Comparison of ENCODE assay signal across 9 cellular contexts in the genomic region with DNA sequence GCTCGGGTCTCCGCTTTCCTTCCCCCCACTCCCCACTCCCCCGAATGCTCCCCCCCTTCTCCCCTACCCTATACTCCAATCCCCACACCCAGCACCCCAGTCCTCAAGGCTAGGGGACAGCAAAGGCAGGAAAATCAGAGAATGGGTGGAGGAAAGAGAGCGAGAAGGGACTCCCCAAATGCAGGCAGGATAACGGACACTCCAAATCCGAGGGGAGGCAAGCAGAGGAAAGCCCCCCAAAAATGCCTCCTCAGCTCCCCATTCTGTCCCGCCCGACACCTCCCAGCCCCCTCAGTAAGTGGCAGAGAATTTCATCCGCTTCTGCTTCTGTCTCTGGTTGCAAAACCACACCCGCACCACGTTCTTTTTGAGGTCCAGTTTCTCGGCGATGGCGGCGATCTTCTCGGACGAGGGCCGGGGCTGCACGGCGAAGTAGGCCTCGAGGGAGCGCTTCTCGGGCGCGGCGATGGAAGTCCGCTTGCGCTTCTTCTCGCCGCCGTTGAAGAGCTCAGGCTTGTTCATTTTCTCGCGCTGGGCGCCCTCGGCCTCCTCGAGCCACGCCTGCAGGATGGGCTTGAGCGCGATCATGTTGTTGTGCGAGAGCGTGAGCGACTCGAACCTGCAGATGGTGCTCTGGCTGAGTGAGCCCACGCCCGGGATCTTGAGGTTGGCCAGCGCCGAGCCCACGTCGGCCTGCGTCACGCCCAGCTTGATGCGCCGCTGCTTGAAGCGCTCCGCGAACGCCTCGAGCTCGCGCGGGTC. TPM values are rescaled to one million over a fixed set of nuclear protein-coding genes. Genes with fewer than 3 reads are reported as not detected.
DNase-seq lines count a peak whose midpoint lies in the region; ATAC-seq, FAIRE-seq and TF ChIP-seq lines count a peak whose summit lies in the region.
"Had no signal": no experiment of that assay in that cellular context is flagged by ENCODE, and none has a peak within 500 bp of the region (broad histone marks: within the 10 kb centered on the region; RNA-seq: fewer than 3 reads in every experiment).

No MANE protein-coding gene starts in this region.

- no peak for DNase-seq in stimulated activated naive CD8-positive, alpha-beta T cell treated with anti-CD3 and anti-CD28 coated beads, Interleukin-15, Interleukin-2, amounts not matched to agents 100 U/mL and 50 U/mL, for 24 hours
- DNase-seq in astrocyte (ENCODE audit: low read depth) (no peak), lung microvascular endothelial cell (ENCODE audit: low read depth in 2 of 2) (peak; percentile 30 to 44), esophagus squamous epithelium (lab: John Stamatoyannopoulos, UW) (no peak)

- H3K36me3 ChIP-seq in astrocyte (ENCODE audit: insufficient read depth, low read length) (no peaks in the 10 kb centered on the region), urinary bladder (ENCODE audit: insufficient read depth) (no peaks in the 10 kb centered on the region), esophagus squamous epithelium (no peaks in the 10 kb centered on the region)
- H3K36me3 ChIP-seq: SJSA1 had no signal

- no peak for TF ChIP-seq CTCF in astrocyte (IDR thresholded peaks at IDR 0.05; ENCODE audit: insufficient read depth, low read depth, low read length)
- no peak for TF ChIP-seq CTCF in esophagus squamous epithelium (IDR thresholded peaks at IDR 0.05)

- TF ChIP-seq POLR2A in esophagus squamous epithelium (IDR thresholded peaks at IDR 0.05): no peak

- no peak overlapping the region for H3K9ac ChIP-seq in astrocyte (ENCODE audit: low read length)

- 3% methylated on average over 61 of the region's 61 CpGs for WGBS in urinary bladder
- 11 to 13% methylated on average over 12 to 18 of the region's 61 CpGs for WGBS in esophagus squamous epithelium, 2 donors

- peak overlapping the region; percentile 36 for H3K4me3 Mint-ChIP-seq in stimulated activated naive CD8-positive, alpha-beta T cell treated with anti-CD3 and anti-CD28 coated beads, Interleukin-15, Interleukin-2, amounts not matched to agents 100 ng/mL and 50 ng/mL, for 24 hours
- H3K4me3 Mint-ChIP-seq in astrocyte (ENCODE audit: unreplicated experiment): no peak overlapping the region

- H4K20me1 ChIP-seq in astrocyte (ENCODE audit: insufficient read depth, low read length): peaks cover 17% of the 10 kb centered on the region

- no peak overlapping the region for H3K27ac Mint-ChIP-seq in stimulated activated naive CD8-positive, alpha-beta T cell treated with anti-CD3 and anti-CD28 coated beads, Interleukin-15, Interleukin-2, amounts not matched to agents 100 ng/mL and 50 ng/mL, for 24 hours
- peak overlapping the region; percentile 62 for H3K27ac Mint-ChIP-seq in astrocyte (ENCODE audit: unreplicated experiment)

- peaks cover 89% of the 10 kb centered on the region for H3K27me3 Mint-ChIP-seq in stimulated activated naive CD8-positive, alpha-beta T cell treated with anti-CD3 and anti-CD28 coated beads, Interleukin-15, Interleukin-2, amounts not matched to agents 100 ng/mL and 50 ng/mL, for 24 hours
- H3K27me3 Mint-ChIP-seq in astrocyte (ENCODE audit: low read depth, unreplicated experiment): peaks cover 83% of the 10 kb centered on the region

- peaks cover 7% of the 10 kb centered on the region for H3K4me1 ChIP-seq in astrocyte (ENCODE audit: insufficient read depth, low read length)
- H3K4me1 ChIP-seq in urinary bladder (ENCODE audit: insufficient read depth): no peaks in the 10 kb centered on the region
- peaks cover 19 to 46% (median 24%) of the 10 kb centered on the region in 3 donors for H3K4me1 ChIP-seq in esophagus squamous epithelium

- no peak overlapping the region for H3K4me3 ChIP-seq in astrocyte (ENCODE audit: insufficient read depth, low read depth, low read length)
- H3K4me3 ChIP-seq in urinary bladder (ENCODE audit: low read depth, low read length): peak overlapping the region; percentile 27
- peak overlapping the region in 2 of 4 donors; percentile 36 to 55 for H3K4me3 ChIP-seq in esophagus squamous epithelium
- H3K4me3 ChIP-seq: SJSA1 had no signal

- peaks cover 9% of the 10 kb centered on the region for H3K36me3 Mint-ChIP-seq in stimulated activated naive CD8-positive, alpha-beta T cell treated with anti-CD3 and anti-CD28 coated beads, Interleukin-15, Interleukin-2, amounts not matched to agents 100 ng/mL and 50 ng/mL, for 24 hours (ENCODE audit: low read depth)
- no peaks in the 10 kb centered on the region for H3K36me3 Mint-ChIP-seq in astrocyte (ENCODE audit: low read depth, unreplicated experiment)

- H3K4me2 ChIP-seq in astrocyte (ENCODE audit: low read length): peak overlapping the region; percentile 50

- H2AFZ ChIP-seq in astrocyte (ENCODE audit: low read depth, low read length): peak overlapping the region; percentile 60

- H3K9me3 Mint-ChIP-seq in stimulated activated naive CD8-positive, alpha-beta T cell treated with anti-CD3 and anti-CD28 coated beads, Interleukin-15, Interleukin-2, amounts not matched to agents 100 ng/mL and 50 ng/mL, for 24 hours: no peaks in the 10 kb centered on the region
- H3K9me3 Mint-ChIP-seq in astrocyte (ENCODE audit: unreplicated experiment): peaks cover 27% of the 10 kb centered on the region

- H3K4me1 Mint-ChIP-seq in stimulated activated naive CD8-positive, alpha-beta T cell treated with anti-CD3 and anti-CD28 coated beads, Interleukin-15, Interleukin-2, amounts not matched to agents 100 ng/mL and 50 ng/mL, for 24 hours (ENCODE audit: low read depth): peaks cover 35% of the 10 kb centered on the region
- peaks cover 1% of the 10 kb centered on the region for H3K4me1 Mint-ChIP-seq in astrocyte (ENCODE audit: low read depth, unreplicated experiment)

- intact Hi-C loops in esophagus squamous epithelium (cut with DNase I): no loop called here

- H3K27ac ChIP-seq in astrocyte (ENCODE audit: low read depth, low read length) (no peak overlapping the region), urinary bladder (ENCODE audit: low read depth) (no peak overlapping the region), esophagus squamous epithelium (no peak overlapping the region)
- H3K27ac ChIP-seq: SJSA1 had no signal

- FAIRE-seq in astrocyte (lab: Jason Lieb, UNC): no peak

- H3K27me3 ChIP-seq in astrocyte (ENCODE audit: insufficient read depth, low read length) (peaks cover 92% of the 10 kb centered on the region), esophagus squamous epithelium (peaks cover 22 to 98% (median 59%) of the 10 kb centered on the region in 4 donors)

- no peaks in the 10 kb centered on the region for H3K79me2 ChIP-seq in astrocyte (ENCODE audit: insufficient read depth, low read length)

- H3K9me3 ChIP-seq in astrocyte (ENCODE audit: insufficient read depth, low read depth, low read length): peaks cover 3% of the 10 kb centered on the region
- H3K9me3 ChIP-seq in esophagus squamous epithelium: no peaks in the 10 kb centered on the region
- H3K9me3 ChIP-seq: SJSA1 had no signal

- ATAC-seq in stimulated activated naive CD8-positive, alpha-beta T cell treated with anti-CD3 and anti-CD28 coated beads, Interleukin-15, Interleukin-2, amounts not matched to agents 100 U/mL and 50 U/mL, for 24 hours: no peak
- ATAC-seq in HG02763 (IDR thresholded peaks at IDR 0.05; ENCODE audit: unreplicated experiment) (no peak), HG03175 (IDR thresholded peaks at IDR 0.05; ENCODE audit: unreplicated experiment) (no peak)

RNA-seq across cellular contexts. Expression of a gene that starts 2.0 kb away (rescaled TPM):
- total RNA-seq in astrocyte (not detected in 2 replicates), lung microvascular endothelial cell (under 0.01 and 0.20 TPM in 2 replicates), urinary bladder (0.11 TPM), esophagus squamous epithelium (not detected)
- not detected for polyA plus RNA-seq in urinary bladder
- total RNA-seq: SJSA1 had no signal

RNA-seq across cellular contexts. Expression of a gene that starts 57.6 kb away (rescaled TPM):
- total RNA-seq in astrocyte: 12.8 and 13.2 TPM in 2 replicates
- 14.2 and 17.3 TPM in 2 replicates for total RNA-seq in lung microvascular endothelial cell
- 29.9 TPM for total RNA-seq in urinary bladder
- 9.2 TPM for polyA plus RNA-seq in urinary bladder
- 1 to 10 TPM; 3.4 to 9.3 (median 7.0) TPM for total RNA-seq in esophagus squamous epithelium

Comparison
In these comparisons a context has a peak if more than half of its experiments do, and no peak if none do; other contexts are left out.
1. DNase-seq: peak in lung microvascular endothelial cell (2 of 2); none in stimulated activated naive CD8-positive, alpha-beta T cell treated with anti-CD3 and anti-CD28 coated beads, Interleukin-15, Interleukin-2, amounts not matched to agents 100 U/mL and 50 U/mL, for 24 hours (single experiment), astrocyte (single experiment) and esophagus squamous epithelium (single experiment).